ENCODE assay signal across 13 cellular contexts in the genomic region with DNA sequence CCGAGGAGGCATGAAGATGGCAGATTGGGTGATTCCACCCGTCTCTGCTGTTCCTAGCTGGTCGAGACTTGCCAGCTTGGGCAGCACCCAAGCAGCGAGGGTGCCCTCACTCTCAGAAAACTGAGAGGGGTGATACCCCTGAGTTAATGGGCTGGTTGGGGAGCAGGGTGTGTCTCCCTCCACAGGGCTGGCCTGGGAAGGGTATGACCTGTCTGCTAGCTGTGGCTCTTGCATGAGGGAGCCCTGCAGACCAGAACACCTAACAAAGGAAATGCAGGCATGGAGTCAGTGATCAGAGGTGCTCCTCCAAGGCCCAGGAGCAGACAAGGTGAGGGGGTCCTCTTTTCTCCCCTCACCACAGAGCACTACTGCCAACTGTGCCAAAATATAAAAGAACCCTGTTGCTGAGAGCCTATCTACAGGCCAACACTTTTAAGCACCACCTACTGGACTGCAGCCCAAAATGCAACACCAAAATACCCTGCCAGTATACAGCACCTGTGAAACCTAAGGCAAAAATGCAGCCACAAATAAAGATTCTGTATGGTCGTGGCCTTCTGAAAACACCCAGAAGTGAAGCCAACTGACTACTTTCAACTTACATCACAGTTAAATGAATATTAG.
DNase-seq lines count a peak whose midpoint lies in the region; ATAC-seq and TF ChIP-seq lines count a peak whose summit lies in the region.
"Had no signal": no experiment of that assay in that cellular context is flagged by ENCODE, and none has a peak within 500 bp of the region (broad histone marks: within the 10 kb centered on the region; RNA-seq: fewer than 3 reads in every experiment).

No MANE protein-coding gene starts in this region.

- no peaks in the 10 kb centered on the region for H4K20me1 ChIP-seq in MM.1S (ENCODE audit: insufficient read depth, low read length)

- TF ChIP-seq CTCF in GM12864 (IDR thresholded peaks at IDR 0.05; ENCODE audit: low read depth, low read length, missing control alignments) (peak; percentile 52), MM.1S (IDR thresholded peaks at IDR 0.05; ENCODE audit: low read length) (peak; percentile 39)

- H3K4me3 ChIP-seq in GM12864 (ENCODE audit: low read depth, low read length): no peak overlapping the region
- no peak overlapping the region for H3K4me3 ChIP-seq in MM.1S (ENCODE audit: low read length)
- H3K4me3 ChIP-seq: adrenal gland, Peyer's patch had no signal

- no peak overlapping the region for H3K4me2 ChIP-seq in MM.1S (ENCODE audit: low read depth, low read length)

- H3K9me3 ChIP-seq in MM.1S (replicated peaks; ENCODE audit: insufficient read depth, low read length): no peaks in the 10 kb centered on the region
- H3K9me3 ChIP-seq: adrenal gland, Peyer's patch had no signal

- H3F3A ChIP-seq in MM.1S (ENCODE audit: insufficient read depth, low read length): no peaks in the 10 kb centered on the region

- DNase-seq in GM12864 (ENCODE audit: low read depth) (no peak), MM.1S (no peak), iPS-NIHi11 (ENCODE audit: low spot score) (peak; percentile 49), activated gamma-delta T cell (lab: John Stamatoyannopoulos, UW) (no peak), caudate nucleus (lab: John Stamatoyannopoulos, UW) (no peak), kidney tubule cell (ENCODE audit: low spot score) (no peak)
- DNase-seq: activated CD4-positive, alpha-beta T cell treated with anti-CD3 and anti-CD28 coated beads, Interleukin-2, amount 50 U/mL, for 1 hour; adrenal gland; naive B cell; Peyer's patch; substantia nigra had no signal

- no peak overlapping the region for H2AFZ ChIP-seq in MM.1S (ENCODE audit: low read length)

- no peaks in the 10 kb centered on the region for H3K27me3 ChIP-seq in MM.1S (replicated peaks; ENCODE audit: insufficient read depth, low read length)
- H3K27me3 ChIP-seq: adrenal gland, Peyer's patch had no signal

- peak; percentile 69 for ATAC-seq in GM21529 (IDR thresholded peaks at IDR 0.05; ENCODE audit: unreplicated experiment)
- no peak for ATAC-seq in GM21390 (IDR thresholded peaks at IDR 0.05; ENCODE audit: unreplicated experiment)

- H3K27ac ChIP-seq in MM.1S (ENCODE audit: low read length) (no peak overlapping the region), caudate nucleus (ENCODE audit: low read depth, low read length) (no peak overlapping the region)
- H3K27ac ChIP-seq: adrenal gland, Peyer's patch had no signal

- no peaks in the 10 kb centered on the region for H3K4me1 ChIP-seq in MM.1S (ENCODE audit: low read length)
- H3K4me1 ChIP-seq: adrenal gland, Peyer's patch had no signal

- H3K9me2 ChIP-seq in MM.1S (replicated peaks; ENCODE audit: insufficient read depth, low read length): no peaks in the 10 kb centered on the region

- no peaks in the 10 kb centered on the region for H3K79me2 ChIP-seq in MM.1S (ENCODE audit: low read length)

- H3K36me3 ChIP-seq in MM.1S (replicated peaks; ENCODE audit: insufficient read depth, low read length): no peaks in the 10 kb centered on the region
- H3K36me3 ChIP-seq: adrenal gland, Peyer's patch had no signal

- H3K9ac ChIP-seq in MM.1S (ENCODE audit: low read length): no peak overlapping the region
